1 cellular context compared by ENCODE assay signal in the genomic region with DNA sequence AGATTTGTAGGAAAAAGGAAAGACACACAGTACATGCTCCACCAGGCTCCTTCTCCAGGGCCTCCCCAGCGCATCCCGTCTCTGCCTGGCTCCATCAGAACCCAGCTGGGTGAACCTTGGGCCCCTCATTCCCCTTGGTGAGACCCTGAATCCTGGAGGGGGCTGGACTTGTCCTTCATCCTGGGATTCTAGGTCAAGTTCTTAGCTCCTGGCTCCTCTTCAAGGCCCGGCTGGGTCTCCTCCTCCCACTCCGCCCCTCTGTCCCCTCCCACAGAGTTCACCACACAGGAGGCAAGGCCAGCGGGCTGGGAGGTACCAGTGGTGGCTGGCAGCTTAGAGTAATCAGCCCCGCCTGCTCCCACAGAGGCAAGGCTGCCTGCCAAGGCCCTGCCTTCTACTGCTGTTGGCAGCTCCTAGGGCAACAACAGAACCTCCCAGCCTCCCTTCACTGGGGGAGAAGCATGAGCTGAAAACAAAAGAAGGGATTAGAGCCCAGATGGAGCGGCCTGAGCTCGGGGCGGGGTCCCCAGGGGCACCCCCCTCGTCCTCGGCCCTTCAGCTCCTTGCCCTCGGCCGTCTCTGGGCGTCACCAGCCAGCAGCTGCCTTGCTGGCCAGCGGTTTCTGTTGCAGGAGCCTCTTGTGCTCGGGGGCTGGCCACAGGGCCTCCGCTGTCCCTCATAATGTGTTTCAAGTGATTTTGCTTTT.
TF ChIP-seq lines count a peak whose summit lies in the region.

No MANE protein-coding gene starts in this region.

TF ChIP-seq in HepG2, 621 proteins besides CTCF, POLR2A, EP300 and RAD21 (continues in another document):
- 0 out of 2 replicates have a peak, but pooled peaks have one; percentile 82 for TF ChIP-seq THYN1 (CRISPR knock-in tag; IDR thresholded peaks at IDR 0.05; ENCODE audit: borderline replicate concordance, low read depth)
- TF ChIP-seq PAWR (CRISPR knock-in tag; IDR thresholded peaks at IDR 0.05; ENCODE audit: borderline replicate concordance): no peak
- TF ChIP-seq, protein P1, sequence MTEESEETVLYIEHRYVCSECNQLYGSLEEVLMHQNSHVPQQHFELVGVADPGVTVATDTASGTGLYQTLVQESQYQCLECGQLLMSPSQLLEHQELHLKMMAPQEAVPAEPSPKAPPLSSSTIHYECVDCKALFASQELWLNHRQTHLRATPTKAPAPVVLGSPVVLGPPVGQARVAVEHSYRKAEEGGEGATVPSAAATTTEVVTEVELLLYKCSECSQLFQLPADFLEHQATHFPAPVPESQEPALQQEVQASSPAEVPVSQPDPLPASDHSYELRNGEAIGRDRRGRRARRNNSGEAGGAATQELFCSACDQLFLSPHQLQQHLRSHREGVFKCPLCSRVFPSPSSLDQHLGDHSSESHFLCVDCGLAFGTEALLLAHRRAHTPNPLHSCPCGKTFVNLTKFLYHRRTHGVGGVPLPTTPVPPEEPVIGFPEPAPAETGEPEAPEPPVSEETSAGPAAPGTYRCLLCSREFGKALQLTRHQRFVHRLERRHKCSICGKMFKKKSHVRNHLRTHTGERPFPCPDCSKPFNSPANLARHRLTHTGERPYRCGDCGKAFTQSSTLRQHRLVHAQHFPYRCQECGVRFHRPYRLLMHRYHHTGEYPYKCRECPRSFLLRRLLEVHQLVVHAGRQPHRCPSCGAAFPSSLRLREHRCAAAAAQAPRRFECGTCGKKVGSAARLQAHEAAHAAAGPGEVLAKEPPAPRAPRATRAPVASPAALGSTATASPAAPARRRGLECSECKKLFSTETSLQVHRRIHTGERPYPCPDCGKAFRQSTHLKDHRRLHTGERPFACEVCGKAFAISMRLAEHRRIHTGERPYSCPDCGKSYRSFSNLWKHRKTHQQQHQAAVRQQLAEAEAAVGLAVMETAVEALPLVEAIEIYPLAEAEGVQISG (CRISPR knock-in tag; IDR thresholded peaks at IDR 0.05): peak; percentile 23
- no peak for TF ChIP-seq ZNF326 (CRISPR knock-in tag; IDR thresholded peaks at IDR 0.05; ENCODE audit: borderline replicate concordance)
- 0 out of 2 replicates have a peak, but pooled peaks have one; percentile 27 for TF ChIP-seq ZFP41 (CRISPR knock-in tag; IDR thresholded peaks at IDR 0.05; ENCODE audit: borderline replicate concordance)
- TF ChIP-seq ZNF484 (CRISPR knock-in tag; IDR thresholded peaks at IDR 0.05; ENCODE audit: borderline replicate concordance, low read depth): 0 out of 2 replicates have a peak, but pooled peaks have one; percentile 70
- peak; percentile 61; the same call in 1 of the 2 replicates for TF ChIP-seq ZNF205 (CRISPR knock-in tag; IDR thresholded peaks at IDR 0.05)
- peak; percentile 77 for TF ChIP-seq ZNF614 (CRISPR knock-in tag; IDR thresholded peaks at IDR 0.05; ENCODE audit: borderline replicate concordance)
- TF ChIP-seq ZNF34 (CRISPR knock-in tag; IDR thresholded peaks at IDR 0.05; ENCODE audit: borderline replicate concordance): peak; percentile 62; the same call in 1 of the 2 replicates
- TF ChIP-seq ADNP (CRISPR knock-in tag; IDR thresholded peaks at IDR 0.05): no peak
- peak; percentile 77 for TF ChIP-seq HNF4A (CRISPR knock-in tag; IDR thresholded peaks at IDR 0.05)
- TF ChIP-seq, protein P2, sequence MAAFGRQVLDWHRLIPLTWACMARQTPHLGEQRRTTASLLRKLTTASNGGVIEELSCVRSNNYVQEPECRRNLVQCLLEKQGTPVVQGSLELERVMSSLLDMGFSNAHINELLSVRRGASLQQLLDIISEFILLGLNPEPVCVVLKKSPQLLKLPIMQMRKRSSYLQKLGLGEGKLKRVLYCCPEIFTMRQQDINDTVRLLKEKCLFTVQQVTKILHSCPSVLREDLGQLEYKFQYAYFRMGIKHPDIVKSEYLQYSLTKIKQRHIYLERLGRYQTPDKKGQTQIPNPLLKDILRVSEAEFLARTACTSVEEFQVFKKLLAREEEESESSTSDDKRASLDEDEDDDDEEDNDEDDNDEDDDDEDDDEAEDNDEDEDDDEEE (CRISPR knock-in tag; IDR thresholded peaks at IDR 0.05): no peak
- TF ChIP-seq, protein P3, sequence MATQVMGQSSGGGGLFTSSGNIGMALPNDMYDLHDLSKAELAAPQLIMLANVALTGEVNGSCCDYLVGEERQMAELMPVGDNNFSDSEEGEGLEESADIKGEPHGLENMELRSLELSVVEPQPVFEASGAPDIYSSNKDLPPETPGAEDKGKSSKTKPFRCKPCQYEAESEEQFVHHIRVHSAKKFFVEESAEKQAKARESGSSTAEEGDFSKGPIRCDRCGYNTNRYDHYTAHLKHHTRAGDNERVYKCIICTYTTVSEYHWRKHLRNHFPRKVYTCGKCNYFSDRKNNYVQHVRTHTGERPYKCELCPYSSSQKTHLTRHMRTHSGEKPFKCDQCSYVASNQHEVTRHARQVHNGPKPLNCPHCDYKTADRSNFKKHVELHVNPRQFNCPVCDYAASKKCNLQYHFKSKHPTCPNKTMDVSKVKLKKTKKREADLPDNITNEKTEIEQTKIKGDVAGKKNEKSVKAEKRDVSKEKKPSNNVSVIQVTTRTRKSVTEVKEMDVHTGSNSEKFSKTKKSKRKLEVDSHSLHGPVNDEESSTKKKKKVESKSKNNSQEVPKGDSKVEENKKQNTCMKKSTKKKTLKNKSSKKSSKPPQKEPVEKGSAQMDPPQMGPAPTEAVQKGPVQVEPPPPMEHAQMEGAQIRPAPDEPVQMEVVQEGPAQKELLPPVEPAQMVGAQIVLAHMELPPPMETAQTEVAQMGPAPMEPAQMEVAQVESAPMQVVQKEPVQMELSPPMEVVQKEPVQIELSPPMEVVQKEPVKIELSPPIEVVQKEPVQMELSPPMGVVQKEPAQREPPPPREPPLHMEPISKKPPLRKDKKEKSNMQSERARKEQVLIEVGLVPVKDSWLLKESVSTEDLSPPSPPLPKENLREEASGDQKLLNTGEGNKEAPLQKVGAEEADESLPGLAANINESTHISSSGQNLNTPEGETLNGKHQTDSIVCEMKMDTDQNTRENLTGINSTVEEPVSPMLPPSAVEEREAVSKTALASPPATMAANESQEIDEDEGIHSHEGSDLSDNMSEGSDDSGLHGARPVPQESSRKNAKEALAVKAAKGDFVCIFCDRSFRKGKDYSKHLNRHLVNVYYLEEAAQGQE (IDR thresholded peaks at IDR 0.05; ENCODE audit: borderline replicate concordance in 1 of 2, low read depth in 1 of 2, low read length in 2 of 2): peak in 1 of 2 experiments; percentile 43; a peak in 1 of 4 replicates
- no peak for TF ChIP-seq ZNF138 (CRISPR knock-in tag; IDR thresholded peaks at IDR 0.05; ENCODE audit: low read depth)
- TF ChIP-seq RBAK (CRISPR knock-in tag; IDR thresholded peaks at IDR 0.05): peak; percentile 59; the same call in 1 of the 2 replicates
- TF ChIP-seq ZNF160 (CRISPR knock-in tag; IDR thresholded peaks at IDR 0.05): peak; percentile 23; the same call in 1 of the 2 replicates
- TF ChIP-seq, protein P4, sequence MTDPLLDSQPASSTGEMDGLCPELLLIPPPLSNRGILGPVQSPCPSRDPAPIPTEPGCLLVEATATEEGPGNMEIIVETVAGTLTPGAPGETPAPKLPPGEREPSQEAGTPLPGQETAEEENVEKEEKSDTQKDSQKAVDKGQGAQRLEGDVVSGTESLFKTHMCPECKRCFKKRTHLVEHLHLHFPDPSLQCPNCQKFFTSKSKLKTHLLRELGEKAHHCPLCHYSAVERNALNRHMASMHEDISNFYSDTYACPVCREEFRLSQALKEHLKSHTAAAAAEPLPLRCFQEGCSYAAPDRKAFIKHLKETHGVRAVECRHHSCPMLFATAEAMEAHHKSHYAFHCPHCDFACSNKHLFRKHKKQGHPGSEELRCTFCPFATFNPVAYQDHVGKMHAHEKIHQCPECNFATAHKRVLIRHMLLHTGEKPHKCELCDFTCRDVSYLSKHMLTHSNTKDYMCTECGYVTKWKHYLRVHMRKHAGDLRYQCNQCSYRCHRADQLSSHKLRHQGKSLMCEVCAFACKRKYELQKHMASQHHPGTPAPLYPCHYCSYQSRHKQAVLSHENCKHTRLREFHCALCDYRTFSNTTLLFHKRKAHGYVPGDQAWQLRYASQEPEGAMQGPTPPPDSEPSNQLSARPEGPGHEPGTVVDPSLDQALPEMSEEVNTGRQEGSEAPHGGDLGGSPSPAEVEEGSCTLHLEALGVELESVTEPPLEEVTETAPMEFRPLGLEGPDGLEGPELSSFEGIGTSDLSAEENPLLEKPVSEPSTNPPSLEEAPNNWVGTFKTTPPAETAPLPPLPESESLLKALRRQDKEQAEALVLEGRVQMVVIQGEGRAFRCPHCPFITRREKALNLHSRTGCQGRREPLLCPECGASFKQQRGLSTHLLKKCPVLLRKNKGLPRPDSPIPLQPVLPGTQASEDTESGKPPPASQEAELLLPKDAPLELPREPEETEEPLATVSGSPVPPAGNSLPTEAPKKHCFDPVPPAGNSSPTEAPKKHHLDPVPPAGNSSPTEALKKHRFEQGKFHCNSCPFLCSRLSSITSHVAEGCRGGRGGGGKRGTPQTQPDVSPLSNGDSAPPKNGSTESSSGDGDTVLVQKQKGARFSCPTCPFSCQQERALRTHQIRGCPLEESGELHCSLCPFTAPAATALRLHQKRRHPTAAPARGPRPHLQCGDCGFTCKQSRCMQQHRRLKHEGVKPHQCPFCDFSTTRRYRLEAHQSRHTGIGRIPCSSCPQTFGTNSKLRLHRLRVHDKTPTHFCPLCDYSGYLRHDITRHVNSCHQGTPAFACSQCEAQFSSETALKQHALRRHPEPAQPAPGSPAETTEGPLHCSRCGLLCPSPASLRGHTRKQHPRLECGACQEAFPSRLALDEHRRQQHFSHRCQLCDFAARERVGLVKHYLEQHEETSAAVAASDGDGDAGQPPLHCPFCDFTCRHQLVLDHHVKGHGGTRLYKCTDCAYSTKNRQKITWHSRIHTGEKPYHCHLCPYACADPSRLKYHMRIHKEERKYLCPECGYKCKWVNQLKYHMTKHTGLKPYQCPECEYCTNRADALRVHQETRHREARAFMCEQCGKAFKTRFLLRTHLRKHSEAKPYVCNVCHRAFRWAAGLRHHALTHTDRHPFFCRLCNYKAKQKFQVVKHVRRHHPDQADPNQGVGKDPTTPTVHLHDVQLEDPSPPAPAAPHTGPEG (CRISPR knock-in tag; IDR thresholded peaks at IDR 0.05): peak; percentile 46; the same call in 1 of the 2 replicates
- TF ChIP-seq, protein P5, sequence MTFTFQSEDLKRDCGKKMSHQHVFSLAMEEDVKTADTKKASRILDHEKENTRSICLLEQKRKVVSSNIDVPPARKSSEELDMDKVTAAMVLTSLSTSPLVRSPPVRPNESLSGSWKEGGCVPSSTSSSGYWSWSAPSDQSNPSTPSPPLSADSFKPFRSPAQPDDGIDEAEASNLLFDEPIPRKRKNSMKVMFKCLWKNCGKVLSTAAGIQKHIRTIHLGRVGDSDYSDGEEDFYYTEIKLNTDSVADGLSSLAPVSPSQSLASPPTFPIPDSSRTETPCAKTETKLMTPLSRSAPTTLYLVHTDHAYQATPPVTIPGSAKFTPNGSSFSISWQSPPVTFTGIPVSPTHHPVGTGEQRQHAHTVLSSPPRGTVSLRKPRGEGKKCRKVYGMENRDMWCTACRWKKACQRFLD (CRISPR knock-in tag; IDR thresholded peaks at IDR 0.05; ENCODE audit: borderline replicate concordance): 0 out of 2 replicates have a peak, but pooled peaks have one; percentile 18
- TF ChIP-seq RBFOX2 (IDR thresholded peaks at IDR 0.05; ENCODE audit: low read depth, low read length): peak; percentile 43
- peak; percentile 26 for TF ChIP-seq TBL1XR1 (IDR thresholded peaks at IDR 0.05; ENCODE audit: borderline replicate concordance, low read length, partially characterized antibody)
- peak; percentile 72; the same call in 1 of the 2 replicates for TF ChIP-seq ZNF335 (CRISPR knock-in tag; IDR thresholded peaks at IDR 0.05)
- TF ChIP-seq ATRX (CRISPR knock-in tag; IDR thresholded peaks at IDR 0.05; ENCODE audit: borderline replicate concordance): no peak
- no peak for TF ChIP-seq NFIC (IDR thresholded peaks at IDR 0.05; ENCODE audit: low read length)
- TF ChIP-seq MTA1 (CRISPR knock-in tag; IDR thresholded peaks at IDR 0.05; ENCODE audit: borderline replicate concordance): peak; percentile 98
- TF ChIP-seq, protein P6, sequence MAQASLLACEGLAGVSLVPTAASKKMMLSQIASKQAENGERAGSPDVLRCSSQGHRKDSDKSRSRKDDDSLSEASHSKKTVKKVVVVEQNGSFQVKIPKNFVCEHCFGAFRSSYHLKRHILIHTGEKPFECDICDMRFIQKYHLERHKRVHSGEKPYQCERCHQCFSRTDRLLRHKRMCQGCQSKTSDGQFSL (CRISPR knock-in tag; IDR thresholded peaks at IDR 0.05): 0 out of 2 replicates have a peak, but pooled peaks have one; percentile 17
- no peak for TF ChIP-seq XBP1 (CRISPR knock-in tag; IDR thresholded peaks at IDR 0.05)
- TF ChIP-seq SRSF1 (optimal IDR thresholded peaks at IDR 0.05; ENCODE audit: low read depth, low read length): peak; percentile 80
- TF ChIP-seq ZNF83 (CRISPR knock-in tag; IDR thresholded peaks at IDR 0.05; ENCODE audit: borderline replicate concordance): no peak
- TF ChIP-seq, protein P7, sequence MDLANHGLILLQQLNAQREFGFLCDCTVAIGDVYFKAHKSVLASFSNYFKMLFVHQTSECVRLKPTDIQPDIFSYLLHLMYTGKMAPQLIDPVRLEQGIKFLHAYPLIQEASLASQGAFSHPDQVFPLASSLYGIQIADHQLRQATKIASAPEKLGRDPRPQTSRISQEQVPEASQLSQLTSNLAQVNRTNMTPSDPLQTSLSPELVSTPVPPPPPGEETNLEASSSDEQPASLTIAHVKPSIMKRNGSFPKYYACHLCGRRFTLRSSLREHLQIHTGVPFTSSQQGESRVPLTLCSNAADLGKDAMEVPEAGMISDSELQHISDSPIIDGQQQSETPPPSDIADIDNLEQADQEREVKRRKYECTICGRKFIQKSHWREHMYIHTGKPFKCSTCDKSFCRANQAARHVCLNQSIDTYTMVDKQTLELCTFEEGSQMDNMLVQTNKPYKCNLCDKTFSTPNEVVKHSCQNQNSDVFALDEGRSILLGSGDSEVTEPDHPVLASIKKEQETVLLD (CRISPR knock-in tag; IDR thresholded peaks at IDR 0.05; ENCODE audit: low read depth): no peak
- TF ChIP-seq, protein P8, sequence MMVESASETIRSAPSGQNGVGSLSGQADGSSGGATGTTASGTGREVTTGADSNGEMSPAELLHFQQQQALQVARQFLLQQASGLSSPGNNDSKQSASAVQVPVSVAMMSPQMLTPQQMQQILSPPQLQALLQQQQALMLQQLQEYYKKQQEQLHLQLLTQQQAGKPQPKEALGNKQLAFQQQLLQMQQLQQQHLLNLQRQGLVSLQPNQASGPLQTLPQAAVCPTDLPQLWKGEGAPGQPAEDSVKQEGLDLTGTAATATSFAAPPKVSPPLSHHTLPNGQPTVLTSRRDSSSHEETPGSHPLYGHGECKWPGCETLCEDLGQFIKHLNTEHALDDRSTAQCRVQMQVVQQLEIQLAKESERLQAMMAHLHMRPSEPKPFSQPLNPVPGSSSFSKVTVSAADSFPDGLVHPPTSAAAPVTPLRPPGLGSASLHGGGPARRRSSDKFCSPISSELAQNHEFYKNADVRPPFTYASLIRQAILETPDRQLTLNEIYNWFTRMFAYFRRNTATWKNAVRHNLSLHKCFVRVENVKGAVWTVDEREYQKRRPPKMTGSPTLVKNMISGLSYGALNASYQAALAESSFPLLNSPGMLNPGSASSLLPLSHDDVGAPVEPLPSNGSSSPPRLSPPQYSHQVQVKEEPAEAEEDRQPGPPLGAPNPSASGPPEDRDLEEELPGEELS (CRISPR knock-in tag; IDR thresholded peaks at IDR 0.05): peak; percentile 75
- peak; percentile 70; the same call in 1 of the 2 replicates for TF ChIP-seq DPF2 (CRISPR knock-in tag; IDR thresholded peaks at IDR 0.05; ENCODE audit: borderline replicate concordance, low read depth)
- TF ChIP-seq ZNF883 (CRISPR knock-in tag; IDR thresholded peaks at IDR 0.05; ENCODE audit: not compliant biosample characterization): no peak
- no peak for TF ChIP-seq ZNF773 (CRISPR knock-in tag; IDR thresholded peaks at IDR 0.05; ENCODE audit: borderline replicate concordance)
- no peak for TF ChIP-seq ATAD3A (CRISPR knock-in tag; IDR thresholded peaks at IDR 0.05)
- peak; percentile 59; the same call in 1 of the 2 replicates for TF ChIP-seq NCOR1 (IDR thresholded peaks at IDR 0.05; ENCODE audit: borderline replicate concordance, low read length)
